In the genomic region with DNA sequence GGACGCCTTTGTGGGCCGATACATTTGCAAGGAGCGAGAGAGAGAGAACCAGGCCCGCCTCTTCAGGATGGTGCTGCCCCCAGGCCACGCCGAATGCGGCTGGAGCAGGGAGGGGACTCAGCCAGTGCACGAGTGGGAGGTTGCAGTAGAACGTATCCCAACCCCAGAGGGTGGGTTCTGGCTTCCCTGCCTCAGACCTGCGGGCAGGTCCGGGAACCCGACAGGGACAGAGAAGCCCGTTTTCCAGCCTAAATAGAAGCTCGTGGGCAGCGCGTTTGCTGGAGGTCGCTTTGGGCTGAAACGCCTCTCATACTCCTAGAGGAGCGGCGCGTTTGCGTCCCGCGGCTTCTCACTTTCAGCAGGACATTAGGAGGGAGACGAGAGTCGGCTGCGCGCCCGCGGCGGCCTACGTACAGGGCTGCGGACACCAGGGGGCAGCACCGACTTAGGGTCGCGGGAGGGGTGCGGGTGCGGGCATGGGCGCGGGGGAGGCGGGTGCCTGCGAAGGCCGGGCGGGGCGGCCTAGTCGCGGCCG, we compare ENCODE assay signal across 7 cellular contexts. TPM values are rescaled to one million over a fixed set of nuclear protein-coding genes. Genes with fewer than 3 reads are reported as not detected.
DNase-seq lines count a peak whose midpoint lies in the region; ATAC-seq, FAIRE-seq and TF ChIP-seq lines count a peak whose summit lies in the region.

No MANE protein-coding gene starts in this region.

- no peaks in the 10 kb centered on the region for H3K36me3 Mint-ChIP-seq in T-helper 2 cell treated with Interferon-gamma antibody and Interleukin-4, amounts not matched to agents 5 μg/mL and 100 μg/mL, for 36 hours (ENCODE audit: low read depth)

- H3K36me3 ChIP-seq in ascending aorta (peaks cover 0 to 3% of the 10 kb centered on the region in 2 donors), iPS-18a (ENCODE audit: control insufficient read depth, low read depth, low read length) (no peaks in the 10 kb centered on the region)

- H3K9me3 Mint-ChIP-seq in T-helper 2 cell treated with Interferon-gamma antibody and Interleukin-4, amounts not matched to agents 5 μg/mL and 100 μg/mL, for 36 hours = no peaks in the 10 kb centered on the region

- no peak for TF ChIP-seq POLR2A in H54 (IDR thresholded peaks at IDR 0.05; ENCODE audit: low read depth, low read length)

- H3K4me1 Mint-ChIP-seq in T-helper 2 cell treated with Interferon-gamma antibody and Interleukin-4, amounts not matched to agents 5 μg/mL and 100 μg/mL, for 36 hours (ENCODE audit: low read depth) = peaks cover 11% of the 10 kb centered on the region

- no peak overlapping the region for H3K27ac Mint-ChIP-seq in T-helper 2 cell treated with Interferon-gamma antibody and Interleukin-4, amounts not matched to agents 5 μg/mL and 100 μg/mL, for 36 hours

- H3K27me3 ChIP-seq in ascending aorta (no peaks in the 10 kb centered on the region), iPS-18a (ENCODE audit: control insufficient read depth, insufficient read depth, low read length) (peaks cover 100% of the 10 kb centered on the region)

- peak overlapping the region; percentile 94 to 96 for H3K27ac ChIP-seq in ascending aorta
- H3K27ac ChIP-seq in iPS-18a (ENCODE audit: low read length) = no peak overlapping the region
- peak overlapping the region in 10 of 21 experiments; percentile 50 to 86 (median 66) for H3K27ac ChIP-seq in skin epidermis

- H3K27me3 Mint-ChIP-seq in T-helper 2 cell treated with Interferon-gamma antibody and Interleukin-4, amounts not matched to agents 5 μg/mL and 100 μg/mL, for 36 hours (ENCODE audit: low read depth) = peaks cover 63% of the 10 kb centered on the region

- ATAC-seq in HG03025 (IDR thresholded peaks at IDR 0.05; ENCODE audit: low FRiP score, unreplicated experiment) = no peak
- ATAC-seq in GM21447 (IDR thresholded peaks at IDR 0.05; ENCODE audit: unreplicated experiment) = no peak

- no peak overlapping the region for H3K9ac ChIP-seq in iPS-18a (ENCODE audit: low read length)

- peak; percentile 58 to 67 (median 65) for TF ChIP-seq CTCF in ascending aorta (IDR thresholded peaks at IDR 0.05)

- intact Hi-C loops in ascending aorta (cut with DNase I) = loop anchor here (1.0 to 10.0 kb wide), 5 partner anchors 508 to 1018 kb away; a partner anchor contains a TSS

- H3K4me3 ChIP-seq in ascending aorta = peak overlapping the region; percentile 78 to 80
- H3K4me3 ChIP-seq in iPS-18a (ENCODE audit: low read length) = peak overlapping the region; percentile 62
- peak overlapping the region; percentile 34 to 55 (median 50) for H3K4me3 ChIP-seq in skin epidermis

- peak overlapping the region; percentile 65 for H3K4me3 Mint-ChIP-seq in T-helper 2 cell treated with Interferon-gamma antibody and Interleukin-4, amounts not matched to agents 5 μg/mL and 100 μg/mL, for 36 hours

- H3K4me1 ChIP-seq in ascending aorta (peaks cover 0 to 26% of the 10 kb centered on the region in 2 donors), iPS-18a (ENCODE audit: control insufficient read depth, low read depth, low read length) (peaks cover 8% of the 10 kb centered on the region)

- no peaks in the 10 kb centered on the region for H3K9me3 ChIP-seq in ascending aorta
- no peaks in the 10 kb centered on the region for H3K9me3 ChIP-seq in iPS-18a (ENCODE audit: control insufficient read depth, low read depth, low read length)

- no peak for FAIRE-seq in H54 (lab: Jason Lieb, UNC)

- DNase-seq in H54 (ENCODE audit: insufficient read length, low spot score) (peak; percentile 30), ascending aorta (ENCODE audit: low spot score in 2 of 2) (peak; percentile 13 to 88)
- peak; percentile 53 for DNase-seq in T-helper 2 cell treated with Interferon-gamma antibody and Interleukin-4, amounts not matched to agents 5 μg/mL and 100 μg/mL, for 36 hours (ENCODE audit: low spot score)

RNA-seq across cellular contexts. Expression of a gene that starts 11.0 kb away (rescaled TPM):
- total RNA-seq in ascending aorta = 100 TPM

RNA-seq across cellular contexts. Expression of a gene that starts 41.6 kb away (rescaled TPM):
- total RNA-seq in ascending aorta = not detected
